ENCODE assay signal across 8 cellular contexts in genomic region chr10:12656518-12657142, GRCh38.
DNase-seq lines count a peak whose midpoint lies in the region; ATAC-seq, FAIRE-seq and TF ChIP-seq lines count a peak whose summit lies in the region.

No MANE protein-coding gene starts in this region.

- ATAC-seq in HG02938 (IDR thresholded peaks at IDR 0.05; ENCODE audit: unreplicated experiment) = no peak

- FAIRE-seq in islet of Langerhans (lab: Jason Lieb, UNC) = peak; percentile 91

- no peak for DNase-seq in BJ (ENCODE audit: low read depth)
- peak; percentile 39 for DNase-seq in GM19238 (ENCODE audit: insufficient read length, low spot score)
- DNase-seq in NCI-H446 treated with DMSO at 0.1 percent for 48 hours (lab: John Stamatoyannopoulos, UW) = peak; percentile 69
- DNase-seq in astrocyte of the hippocampus (ENCODE audit: low read depth, low spot score) = peak; percentile 61
- DNase-seq in tibial artery = no peak
- no peak for DNase-seq in mucosa of gallbladder (ENCODE audit: low spot score)

- peak; percentile 70 for TF ChIP-seq CTCF in BJ (IDR thresholded peaks at IDR 0.05; ENCODE audit: insufficient read depth, low read depth, low read length)
- TF ChIP-seq CTCF in tibial artery (IDR thresholded peaks at IDR 0.05) = peak; percentile 59 to 73

- POLR2A ChIA-PET in BJ (lab: Charles Lee) = interaction anchor here (0.6 kb wide), 1 partner anchor 35 kb away, joined by 8 read pairs; no protein-coding TSS in a partner anchor

- CTCF ChIA-PET in BJ (lab: Yijun Ruan, JAX) = interaction anchor here (0.5 to 3.0 kb wide), 18 partner anchors 9 to 461 kb away, joined by 3 to 44 read pairs (median 4); partner anchors contain the start of gene NUDT5

- H3K9me3 ChIP-seq in tibial artery = peaks cover 0 to 7% (median 3%) of the 10 kb centered on the region in 3 donors

- H3K27me3 ChIP-seq in BJ (ENCODE audit: control insufficient read depth, insufficient read depth, low read length) (no peaks in the 10 kb centered on the region; the same call in 1 of the 2 replicates), tibial artery (no peaks in the 10 kb centered on the region)

- no peaks in the 10 kb centered on the region for H3K36me3 ChIP-seq in BJ (ENCODE audit: control insufficient read depth, insufficient read depth, low read length)
- H3K36me3 ChIP-seq in tibial artery = no peaks in the 10 kb centered on the region

- no peak overlapping the region for H3K27ac ChIP-seq in tibial artery

- no peaks in the 10 kb centered on the region for H3K4me1 ChIP-seq in tibial artery

- H3K4me3 ChIP-seq in BJ (ENCODE audit: low read depth, low read length) = no peak overlapping the region
- no peak overlapping the region for H3K4me3 ChIP-seq in tibial artery

- intact Hi-C loops in tibial artery (cut with DNase I; ENCODE audit: low total_unique reads) = loop anchor here (2.0 kb wide), 1 partner anchor 392 kb away; no protein-coding TSS in a partner anchor

Comparison
In these comparisons a context has a peak if more than half of its experiments do, and no peak if none do; other contexts are left out.
1. DNase-seq: peak in GM19238 (single experiment), NCI-H446 treated with DMSO at 0.1 percent for 48 hours (single experiment) and astrocyte of the hippocampus (single experiment); none in BJ (single experiment), tibial artery (0 of 2) and mucosa of gallbladder (single experiment).